In genomic region chr3:142577701-142578308, GRCh38 we compare ENCODE assay signal across 7 cellular contexts. TPM values are rescaled to one million over a fixed set of nuclear protein-coding genes. Genes with fewer than 3 reads are reported as not detected.
DNase-seq lines count a peak whose midpoint lies in the region; ATAC-seq and TF ChIP-seq lines count a peak whose summit lies in the region.

No MANE protein-coding gene starts in this region.

- H3K79me2 ChIP-seq in H9 (ENCODE audit: insufficient read depth, low read length), result peaks cover 11% of the 10 kb centered on the region; the same call in 1 of the 2 replicates

- H3K9ac ChIP-seq in H9 (ENCODE audit: extremely low read depth, insufficient read length, low read length), result peak overlapping the region; percentile 82

- TF ChIP-seq POLR2A in gastrocnemius medialis (IDR thresholded peaks at IDR 0.05), result no peak

- H3K4me1 ChIP-seq in H9 (ENCODE audit: insufficient read depth, low read length), result peaks cover 3% of the 10 kb centered on the region; the same call in 1 of the 2 replicates
- peaks cover 5% of the 10 kb centered on the region for H3K4me1 ChIP-seq in SJSA1 (replicated peaks)
- H3K4me1 ChIP-seq in gastrocnemius medialis, result peaks cover 14 to 19% of the 10 kb centered on the region in 2 donors

- H3K23ac ChIP-seq in H9 (ENCODE audit: insufficient read length, low read depth, low read length), result no peak overlapping the region

- H3K36me3 ChIP-seq in SJSA1 (peaks cover 18% of the 10 kb centered on the region), gastrocnemius medialis (no peaks in the 10 kb centered on the region)

- no peak overlapping the region for H3K4ac ChIP-seq in H9 (ENCODE audit: low read depth, low read length)

- ATAC-seq in gastrocnemius medialis, result no peak

- no peaks in the 10 kb centered on the region for H3K27me3 Mint-ChIP-seq in H9 (ENCODE audit: low read depth)

- H2AK5ac ChIP-seq in H9 (ENCODE audit: insufficient read length, low read length), result no peak overlapping the region

- H3K4me3 ChIP-seq in SJSA1 (peak overlapping the region; percentile 84), gastrocnemius medialis (peak overlapping the region; percentile 76 to 98 (median 86))

- no peaks in the 10 kb centered on the region for H4K20me1 ChIP-seq in H9 (ENCODE audit: control insufficient read depth, insufficient read depth, insufficient read length)

- peaks cover 0 to 4% (median 3%) of the 10 kb centered on the region in 3 experiments; a peak in 2 of 7 replicates for H3K36me3 Mint-ChIP-seq in H9 (ENCODE audit: insufficient read depth in 1 of 3, low read depth in 3 of 3)

- peaks cover 5% of the 10 kb centered on the region for H3K23me2 ChIP-seq in H9 (ENCODE audit: insufficient read length, low read depth, low read length, poor library complexity, severe bottlenecking)

- no CpG with 5 or more reads among the region's 12 CpGs for WGBS in H9 (ENCODE audit: extremely low coverage, insufficient read length, low lambda C conversion rate)

- TF ChIP-seq CTCF in H9 (conservative IDR thresholded peaks at IDR 0.05) (no peak), gastrocnemius medialis (IDR thresholded peaks at IDR 0.05 in 4 of 5, conservative IDR thresholded peaks at IDR 0.05 in 1 of 5) (no peak)

- H2BK5ac ChIP-seq in H9 (ENCODE audit: insufficient read length, low read length), result no peak overlapping the region

- intact Hi-C loops in gastrocnemius medialis (cut with DNase I; ENCODE audit: low total_unique reads), result loop anchor here (1.0 to 5.0 kb wide), 4 partner anchors 18 to 424 kb away; partner anchors contain the start of genes PLS1, TRPC1, U2SURP and XRN1

- peak overlapping the region; percentile 90 for H3K4me2 ChIP-seq in H9 (ENCODE audit: insufficient read depth, insufficient read length, low read length)

- H3T11ph ChIP-seq in H9 (ENCODE audit: low read length), result no peak overlapping the region

- no peak overlapping the region for H2BK15ac ChIP-seq in H9 (ENCODE audit: low read depth, low read length)

- no peak overlapping the region for H3K56ac ChIP-seq in H9 (ENCODE audit: insufficient read length, low read depth, low read length)

- H2AFZ ChIP-seq in H9 (ENCODE audit: low read length), result no peak overlapping the region

- DNase-seq in H9 (no peak), SJSA1 (ENCODE audit: low read depth in 1 of 2, low spot score in 2 of 2) (peak in 1 of 2 experiments; percentile 43), fibroblast of peridontal ligament (ENCODE audit: extremely low read depth) (peak; percentile 43), gastrocnemius medialis (no peak), GF-D8 (lab: John Stamatoyannopoulos, UW) (no peak), cerebellar nuclear complex (lab: John Stamatoyannopoulos, UW) (no peak), NK-92 (lab: John Stamatoyannopoulos, UW; ENCODE audit: unreplicated experiment) (no peak)

- H3K18ac ChIP-seq in H9 (ENCODE audit: insufficient read length, low read depth, low read length), result no peak overlapping the region

- H2BK20ac ChIP-seq in H9 (ENCODE audit: low read depth, low read length, poor library complexity, severe bottlenecking), result no peak overlapping the region

- H3K4me3 Mint-ChIP-seq in H9, result peak overlapping the region; percentile 92 to 94

- no peak overlapping the region for H4K5ac ChIP-seq in H9 (ENCODE audit: insufficient read length, low read depth, low read length)

- peaks cover under 1% of the 10 kb centered on the region for H3K79me1 ChIP-seq in H9 (ENCODE audit: insufficient read depth, low read depth, low read length, poor library complexity, severe bottlenecking)

- no peak overlapping the region for H2BK12ac ChIP-seq in H9 (ENCODE audit: insufficient read length, low read depth, low read length)

- peak overlapping the region; percentile 87; the same call in 1 of the 2 replicates for H3K14ac ChIP-seq in H9 (ENCODE audit: insufficient read depth, low read length)

- peak overlapping the region; percentile 46 for H3K27ac ChIP-seq in H9 (ENCODE audit: insufficient read length, low read depth, low read length)
- H3K27ac ChIP-seq in SJSA1, result peak overlapping the region; percentile 88
- H3K27ac ChIP-seq in gastrocnemius medialis, result peak overlapping the region; percentile 86 to 91 (median 88)

- peak overlapping the region; percentile 83 to 95 (median 89) for H3K27ac Mint-ChIP-seq in H9

- H3K4me1 Mint-ChIP-seq in H9, result peaks cover 33 to 34% of the 10 kb centered on the region in 2 experiments

- H3K27me3 ChIP-seq in H9 (ENCODE audit: insufficient read depth, low read length) (no peaks in the 10 kb centered on the region), SJSA1 (replicated peaks) (no peaks in the 10 kb centered on the region), gastrocnemius medialis (no peaks in the 10 kb centered on the region)

- no peak overlapping the region for H4K91ac ChIP-seq in H9 (ENCODE audit: insufficient read length, low read depth, low read length)

- no peak overlapping the region for H4K8ac ChIP-seq in H9 (replicated peaks; ENCODE audit: insufficient read length, low read depth, low read length)

- H3K9me3 Mint-ChIP-seq in H9, result no peaks in the 10 kb centered on the region

- H3K9me3 ChIP-seq in H9 (ENCODE audit: control insufficient read depth, low read depth, low read length), result no peaks in the 10 kb centered on the region
- no peaks in the 10 kb centered on the region for H3K9me3 ChIP-seq in SJSA1 (replicated peaks)
- H3K9me3 ChIP-seq in gastrocnemius medialis, result no peaks in the 10 kb centered on the region

- H2BK120ac ChIP-seq in H9 (ENCODE audit: low read depth, low read length, poor library complexity, severe bottlenecking), result no peak overlapping the region

- in situ Hi-C loops in gastrocnemius medialis (cut with MboI; ENCODE audit: low sequenced_read_pairs in 4 of 4), result loop anchor here in 1 of 4 donors (25.0 kb wide), 1 partner anchor 409 kb away; no protein-coding TSS in a partner anchor

RNA-seq across cellular contexts. Expression of gene ATR, which starts 0.7 kb away (rescaled TPM):
- 15.6 and 15.8 TPM in 2 replicates for total RNA-seq in H9 (2021)
- 13.3 and 20.4 TPM in 2 replicates for total RNA-seq in SJSA1 (2014; rRNA removed; shearing (Covaris generic))
- 10 to 100 TPM in 2 of 4 donors, 1 to 10 TPM in 2; 8.9 to 21.9 (median 10.0) TPM for total RNA-seq in gastrocnemius medialis

RNA-seq across cellular contexts. Expression of gene PLS1, which starts 18.4 kb away (rescaled TPM):
- total RNA-seq in H9 (2021) (20.0 and 20.4 TPM in 2 replicates), gastrocnemius medialis (1 to 10 TPM in 2 of 4 donors, under 1 TPM in 2; 0.65 to 5.4 (median 0.94) TPM)
- 5.2 and 5.4 TPM in 2 replicates for total RNA-seq in SJSA1 (2014; rRNA removed; shearing (Covaris generic))
